ENCODE assay signal across 14 cellular contexts in genomic region chr15:60442031-60442665, GRCh38.
"Had no signal": no experiment of that assay in that cellular context is flagged by ENCODE, and none has a peak within 500 bp of the region (broad histone marks: within the 10 kb centered on the region; RNA-seq: fewer than 3 reads in every experiment).

No MANE protein-coding gene starts in this region.

- H3K4me3 ChIP-seq: ascending aorta, heart left ventricle, ovary, sigmoid colon, stomach, thoracic aorta had no signal

- H3K4me3 Mint-ChIP-seq: activated CD4-positive, alpha-beta T cell treated with anti-CD3 and anti-CD28 coated beads, Interleukin-2, amount 10 ng/mL, durations not matched to agents 24 days and 14 days; activated naive CD8-positive, alpha-beta T cell treated with anti-CD3 and anti-CD28 coated beads, Interleukin-2, amount 50 U/mL, for 24 hours; memory B cell; nephron progenitor cell had no signal

- H3K27me3 Mint-ChIP-seq: activated CD4-positive, alpha-beta T cell treated with anti-CD3 and anti-CD28 coated beads, Interleukin-2, amount 10 ng/mL, durations not matched to agents 24 days and 14 days; activated naive CD8-positive, alpha-beta T cell treated with anti-CD3 and anti-CD28 coated beads, Interleukin-2, amount 50 U/mL, for 24 hours; memory B cell had no signal

- ATAC-seq: activated naive CD8-positive, alpha-beta T cell treated with anti-CD3 and anti-CD28 coated beads, Interleukin-2, amount 50 U/mL, for 24 hours; heart left ventricle; left lobe of liver had no signal

- H3K9me3 ChIP-seq: ascending aorta, heart left ventricle, ovary, sigmoid colon, stomach, thoracic aorta had no signal

- H3K4me1 ChIP-seq: ascending aorta, sigmoid colon had no signal

- DNase-seq: activated CD4-positive, alpha-beta T cell treated with anti-CD3 and anti-CD28 coated beads, Interleukin-2, amount 10 ng/mL, durations not matched to agents 24 days and 14 days; activated naive CD4-positive, alpha-beta T cell treated with Interleukin-2 at 50 U/mL for 16 hours; activated naive CD8-positive, alpha-beta T cell treated with anti-CD3 and anti-CD28 coated beads, Interleukin-2, amount 50 U/mL, for 24 hours; heart left ventricle; nephron progenitor cell; ovary; sigmoid colon; stimulated activated CD4-positive, alpha-beta T cell treated with anti-CD3 and anti-CD28 coated beads, Interleukin-15, amount 100 ng/mL, for 24 hours; stimulated activated CD4-positive, alpha-beta T cell treated with anti-CD3 and anti-CD28 coated beads, Interleukin-4, amount 100 ng/mL, for 24 hours; stomach had no signal

- H3K36me3 ChIP-seq: ovary, thoracic aorta had no signal

- H3K27me3 ChIP-seq: ascending aorta, heart left ventricle, ovary, sigmoid colon, stomach had no signal

- H3K4me1 Mint-ChIP-seq: nephron progenitor cell had no signal

- H3K27ac Mint-ChIP-seq: activated CD4-positive, alpha-beta T cell treated with anti-CD3 and anti-CD28 coated beads, Interleukin-2, amount 10 ng/mL, durations not matched to agents 24 days and 14 days; activated naive CD8-positive, alpha-beta T cell treated with anti-CD3 and anti-CD28 coated beads, Interleukin-2, amount 50 U/mL, for 24 hours had no signal

- H3K27ac ChIP-seq: ascending aorta, heart left ventricle, ovary, sigmoid colon, stomach, thoracic aorta had no signal
